Comparison of ENCODE assay signal across 16 cellular contexts in the genomic region with DNA sequence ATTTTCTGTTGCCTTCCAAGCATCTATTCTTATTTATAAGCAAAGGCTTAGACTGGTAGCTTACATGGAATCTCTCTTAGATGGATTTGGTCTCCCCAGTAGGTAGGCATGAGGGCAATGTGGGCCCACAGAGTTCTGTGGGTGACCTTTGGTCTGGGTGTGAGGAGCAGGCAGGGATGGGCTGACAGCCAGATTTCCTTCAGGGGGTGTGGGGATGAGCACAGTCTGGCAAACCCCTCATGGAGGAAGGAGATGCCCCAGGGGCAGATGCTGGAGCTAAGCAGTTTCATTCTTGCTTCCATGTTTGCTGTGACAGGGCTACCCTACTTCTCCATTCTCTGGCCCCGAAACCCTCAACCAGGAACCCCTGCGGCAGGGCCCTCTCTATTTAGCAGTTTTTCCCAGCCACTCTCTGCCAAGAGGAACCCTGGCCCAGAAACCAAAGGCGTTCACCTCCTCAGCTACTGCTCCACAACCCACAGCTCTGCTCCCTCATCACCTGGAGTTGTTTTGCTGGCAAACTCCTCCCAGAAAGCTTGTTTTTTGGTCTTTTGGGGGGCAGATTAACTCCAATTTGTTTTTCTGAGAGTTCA.
"Had no signal": no experiment of that assay in that cellular context is flagged by ENCODE, and none has a peak within 500 bp of the region (broad histone marks: within the 10 kb centered on the region; RNA-seq: fewer than 3 reads in every experiment).

No MANE protein-coding gene starts in this region.

- H3K4me3 ChIP-seq: esophagus muscularis mucosa, gastroesophageal sphincter, hepatocyte, mucosa of descending colon, sigmoid colon, skin epidermis had no signal

- FAIRE-seq: kidney, urothelium cell line had no signal

- DNase-seq: effector memory CD8-positive, alpha-beta T cell; foreskin fibroblast; kidney; left cardiac atrium; mammary epithelial cell; mucosa of descending colon; naive thymus-derived CD8-positive, alpha-beta T cell; sigmoid colon; stimulated activated CD4-positive, alpha-beta T cell treated with anti-CD3 and anti-CD28 coated beads, Interleukin-12 subunit alpha, Interleukin-12 subunit beta, amount 100 ng/mL, for 4 hours; stimulated activated naive CD4-positive, alpha-beta T cell treated with Interleukin-2 at 50 U/mL for 16 hours had no signal

- ATAC-seq: effector memory CD8-positive, alpha-beta T cell; gastroesophageal sphincter; left cardiac atrium; mucosa of descending colon; naive thymus-derived CD8-positive, alpha-beta T cell had no signal

- H3K27ac ChIP-seq: epithelial cell of prostate, esophagus muscularis mucosa, gastroesophageal sphincter, hepatocyte, sigmoid colon, skin epidermis had no signal

- H3K4me1 ChIP-seq: esophagus muscularis mucosa, gastroesophageal sphincter, sigmoid colon had no signal

- H3K27me3 ChIP-seq: esophagus muscularis mucosa, gastroesophageal sphincter, hepatocyte, sigmoid colon had no signal

- H2AFZ ChIP-seq: hepatocyte had no signal

- H3K4me2 ChIP-seq: hepatocyte had no signal

- H3K9me3 ChIP-seq: esophagus muscularis mucosa, gastroesophageal sphincter, mucosa of descending colon, sigmoid colon had no signal

- H3K79me2 ChIP-seq: hepatocyte had no signal
